Comparison of ENCODE assay signal across 27 cellular contexts in the genomic region with DNA sequence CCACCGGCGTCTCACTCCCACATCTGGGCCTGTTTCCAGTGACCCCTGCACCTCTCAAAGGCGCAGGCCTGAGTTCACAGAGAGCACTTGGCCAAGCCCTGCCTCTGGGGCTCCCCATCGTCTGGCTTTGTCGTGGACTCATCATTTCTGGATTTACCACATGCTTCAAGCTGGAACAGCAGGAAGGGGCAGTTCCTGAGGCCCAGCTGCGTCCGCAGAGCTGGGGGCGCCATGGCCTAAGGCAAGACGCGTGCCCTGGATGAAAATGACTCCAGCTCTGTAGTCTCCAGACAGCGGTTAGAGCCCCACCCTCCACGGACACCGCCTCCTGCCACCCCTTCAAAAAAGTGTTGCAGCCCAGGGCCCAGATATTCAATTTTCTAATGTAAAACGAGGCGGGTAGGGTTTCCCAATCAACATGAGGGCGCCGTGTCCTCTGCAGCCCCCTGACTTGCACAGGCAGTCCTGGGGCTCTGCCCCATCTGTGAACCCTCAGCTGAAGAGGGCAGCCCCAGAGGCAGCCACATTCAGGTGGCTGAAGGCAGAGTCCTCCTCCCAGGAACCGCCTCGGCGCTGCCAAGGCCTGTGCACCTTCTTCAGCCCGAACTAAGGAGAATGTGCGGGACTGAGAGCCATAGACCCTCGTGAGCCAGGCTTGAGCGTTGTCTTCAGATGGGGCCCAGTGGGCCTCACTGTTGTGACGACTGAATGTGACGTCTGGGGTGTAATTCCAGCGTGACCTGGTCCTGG.
DNase-seq lines count a peak whose midpoint lies in the region; ATAC-seq, FAIRE-seq and TF ChIP-seq lines count a peak whose summit lies in the region.
"Had no signal": no experiment of that assay in that cellular context is flagged by ENCODE, and none has a peak within 500 bp of the region (broad histone marks: within the 10 kb centered on the region; RNA-seq: fewer than 3 reads in every experiment).

No MANE protein-coding gene starts in this region.

- H3K36me3 ChIP-seq in heart right ventricle (peaks cover 0 to 34% (median under 1%) of the 10 kb centered on the region in 9 donors), Panc1 (ENCODE audit: control insufficient read depth, insufficient read depth, low read length) (no peaks in the 10 kb centered on the region), kidney (ENCODE audit: control insufficient read depth in 1 of 2, insufficient read depth in 2 of 2, low read length in 2 of 2) (no peaks in the 10 kb centered on the region), sigmoid colon (peaks cover 0 to 16% (median 0%) of the 10 kb centered on the region in 4 donors)
- H3K36me3 ChIP-seq: gastrocnemius medialis, MG63, prostate gland, transverse colon had no signal

- TF ChIP-seq CTCF in heart right ventricle (IDR thresholded peaks at IDR 0.05) (no peak), Panc1 (IDR thresholded peaks at IDR 0.05) (no peak), kidney (IDR thresholded peaks at IDR 0.05; ENCODE audit: borderline replicate concordance, extremely low read depth, insufficient read depth) (no peak), sigmoid colon (IDR thresholded peaks at IDR 0.05) (no peak), GM10248 (IDR thresholded peaks at IDR 0.05; ENCODE audit: control extremely low read depth, extremely low read depth, low read depth, missing control alignments) (no peak)

- POLR2A ChIA-PET in Panc1 (lab: Charles Lee) (no interaction called here), GM10248 (lab: Yijun Ruan, JAX) (interaction anchor here (0.7 kb wide), 1 partner anchor 15 kb away, joined by 3 read pairs; no protein-coding TSS in a partner anchor)

- DNase-seq in Right ventricle myocardium inferior (ENCODE audit: missing footprints) (peak; percentile 47), heart right ventricle (no peak), Panc1 (ENCODE audit: low read depth, low spot score) (no peak), kidney (peak; percentile 43), sigmoid colon (peak; percentile 56), GM10248 (ENCODE audit: extremely low spot score) (no peak)
- DNase-seq: activated CD4-positive, alpha-beta memory T cell treated with anti-CD3 and anti-CD28 coated beads, Interleukin-2, amount 10 ng/mL, durations not matched to agents 7 days and 5 days; activated effector memory CD4-positive, alpha-beta T cell treated with anti-CD3 and anti-CD28 coated beads, Interleukin-2, amount 50 U/mL, for 16 hours; DMS153; hypothalamus; KG1; MG63; NCI-H345; SK-N-SH; stimulated activated CD4-positive, alpha-beta T cell treated with anti-CD3 and anti-CD28 coated beads, Interleukin-1b, Interleukin-23, amount 100 ng/mL, for 48 hours; T-helper 17 cell; transverse colon had no signal

- no peak for FAIRE-seq in kidney (lab: Jason Lieb, UNC)
- FAIRE-seq: HTR-8/SVneo had no signal

- H3K27me3 ChIP-seq in heart right ventricle (no peaks in the 10 kb centered on the region), Panc1 (ENCODE audit: control insufficient read depth, insufficient read depth, low read length) (no peaks in the 10 kb centered on the region), sigmoid colon (no peaks in the 10 kb centered on the region)
- H3K27me3 ChIP-seq: gastrocnemius medialis, MG63, transverse colon had no signal

- H3K27ac ChIP-seq in heart right ventricle: no peak overlapping the region
- H3K27ac ChIP-seq in Panc1 (ENCODE audit: low read length): no peak overlapping the region
- no peak overlapping the region for H3K27ac ChIP-seq in kidney (ENCODE audit: low read depth in 2 of 2, low read length in 2 of 2)
- no peak overlapping the region for H3K27ac ChIP-seq in sigmoid colon
- H3K27ac ChIP-seq: gastrocnemius medialis, prostate gland, RWPE1, transverse colon had no signal

- in situ Hi-C loops in Panc1 (cut with HindIII; ENCODE audit: low pct_unique_long_range_greater_than_20kb, low sequenced_read_pairs): no loop called here

- TF ChIP-seq EP300 in sigmoid colon (IDR thresholded peaks at IDR 0.05): no peak

- H3K4me3 ChIP-seq in heart right ventricle (no peak overlapping the region), Panc1 (ENCODE audit: low read depth in 2 of 2, low read length in 2 of 2) (no peak overlapping the region), kidney (ENCODE audit: low read length in 2 of 2) (no peak overlapping the region), sigmoid colon (no peak overlapping the region)
- H3K4me3 ChIP-seq: gastrocnemius medialis, lung, MG63, mucosa of descending colon, prostate gland, transverse colon had no signal

- ATAC-seq in Right ventricle myocardium inferior (no peak), heart right ventricle (no peak), Panc1 (peak; percentile 35), HG03469 (IDR thresholded peaks at IDR 0.05; ENCODE audit: unreplicated experiment) (no peak), GM21723 (IDR thresholded peaks at IDR 0.05; ENCODE audit: unreplicated experiment) (no peak)
- ATAC-seq: activated CD4-positive, CD25-positive, alpha-beta regulatory T cell treated with anti-CD3 and anti-CD28 coated beads, Interleukin-2, amount 50 U/mL, for 24 hours; gastrocnemius medialis; HCT116; mucosa of descending colon; T-helper 17 cell had no signal

- no peaks in the 10 kb centered on the region for H3K9me3 ChIP-seq in heart right ventricle
- no peaks in the 10 kb centered on the region for H3K9me3 ChIP-seq in Panc1 (ENCODE audit: control insufficient read depth, insufficient read depth, low read depth, low read length)
- H3K9me3 ChIP-seq in kidney (ENCODE audit: control insufficient read depth in 1 of 2, low read length in 2 of 2): no peaks in the 10 kb centered on the region
- H3K9me3 ChIP-seq in sigmoid colon: no peaks in the 10 kb centered on the region
- H3K9me3 ChIP-seq: gastrocnemius medialis, MG63, mucosa of descending colon, prostate gland, SK-N-SH, transverse colon had no signal

- no peak overlapping the region for H3K9ac ChIP-seq in kidney (ENCODE audit: low read length in 2 of 2)
- H3K9ac ChIP-seq: SK-N-SH had no signal

- H3K4me1 ChIP-seq in heart right ventricle (peaks cover 0 to 11% (median 3%) of the 10 kb centered on the region in 9 donors), Panc1 (ENCODE audit: control insufficient read depth, insufficient read depth, low read length) (peaks cover 12% of the 10 kb centered on the region), kidney (ENCODE audit: control insufficient read depth in 1 of 2, insufficient read depth in 1 of 2, low read depth in 1 of 2, low read length in 2 of 2) (no peaks in the 10 kb centered on the region), sigmoid colon (peaks cover 0 to 24% (median 21%) of the 10 kb centered on the region in 4 donors)

- CTCF ChIA-PET in Panc1 (lab: Charles Lee): no interaction called here
- CTCF ChIA-PET in GM10248 (lab: Yijun Ruan, JAX): interaction anchor here (1.2 kb wide), 1 partner anchor 101 kb away, joined by 3 read pairs; no protein-coding TSS in a partner anchor

- WGBS in heart right ventricle, 2 donors: 86 to 96% methylated on average over 27 of the region's 27 CpGs
- WGBS in sigmoid colon, 2 donors: 88 to 90% methylated on average over 27 of the region's 27 CpGs

- no peak for TF ChIP-seq POLR2A in sigmoid colon (IDR thresholded peaks at IDR 0.05)

- BruUV-seq in Panc1 (replicated peaks; lab: Mats Ljungman, UMichigan): no TSS peak

- intact Hi-C loops in Right ventricle myocardium inferior (cut with DNase I) (no loop called here), heart right ventricle (cut with DNase I) (no loop called here), Panc1 (cut with micrococcal nuclease; ENCODE audit: unreplicated experiment) (no loop called here), kidney (cut with DNase I) (no loop called here), sigmoid colon (cut with DNase I) (no loop called here)

Comparison
In these comparisons a context has a peak if more than half of its experiments do, and no peak if none do; other contexts are left out.
1. DNase-seq: peak in Right ventricle myocardium inferior (single experiment), kidney (single experiment) and sigmoid colon (single experiment); none in heart right ventricle (0 of 2), Panc1 (single experiment) and GM10248 (single experiment).